In the genomic region with DNA sequence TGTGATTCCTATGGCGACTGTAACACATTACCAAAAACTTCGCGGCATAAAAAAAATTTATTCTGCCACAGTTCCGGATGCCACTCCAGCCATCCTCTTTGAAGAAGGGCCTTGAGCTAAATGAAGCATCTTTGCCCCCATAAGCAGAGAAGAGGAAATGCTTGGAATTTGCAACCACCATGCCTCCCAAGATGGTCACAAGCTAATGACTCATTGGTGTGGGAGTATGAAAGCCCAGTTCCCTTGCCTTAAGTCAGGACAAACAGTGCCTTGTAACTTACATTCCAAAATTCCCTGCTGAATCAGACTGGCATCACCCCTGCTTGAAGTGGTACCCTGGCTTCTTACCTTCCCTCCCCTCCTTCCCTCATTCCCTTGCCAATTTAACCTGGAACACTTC, we compare ENCODE assay signal across 15 cellular contexts.
DNase-seq lines count a peak whose midpoint lies in the region; ATAC-seq and TF ChIP-seq lines count a peak whose summit lies in the region.
"Had no signal": no experiment of that assay in that cellular context is flagged by ENCODE, and none has a peak within 500 bp of the region (broad histone marks: within the 10 kb centered on the region; RNA-seq: fewer than 3 reads in every experiment).

No MANE protein-coding gene starts in this region.

- no peak overlapping the region for H3K27ac ChIP-seq in PC-3 (ENCODE audit: low read length)
- no peak overlapping the region for H3K27ac ChIP-seq in CD8-positive, alpha-beta memory T cell (ENCODE audit: low read depth, low read length)
- H3K27ac ChIP-seq: prostate gland had no signal

- POLR2A ChIA-PET in PC-3 (lab: Charles Lee; ENCODE audit: unreplicated experiment), result no interaction called here
- POLR2A ChIA-PET in CD8-positive, alpha-beta memory T cell (lab: Charles Lee), result no interaction called here

- H3K36me3 Mint-ChIP-seq in stimulated activated naive B cell treated with anti-CD40 and anti-IgM and Interleukin-4, amounts not matched to agents 10 μg/mL and 1 μg/mL and 100 μg/mL, for 72 hours, result no peaks in the 10 kb centered on the region
- H3K36me3 Mint-ChIP-seq in CD8-positive, alpha-beta memory T cell, result no peaks in the 10 kb centered on the region

- H3K4me1 ChIP-seq in PC-3 (ENCODE audit: insufficient read depth, low read length) (no peaks in the 10 kb centered on the region), HAP-1 (no peaks in the 10 kb centered on the region)
- H3K4me1 ChIP-seq in CD8-positive, alpha-beta memory T cell (ENCODE audit: insufficient read depth, low read length), result no peaks in the 10 kb centered on the region
- H3K4me1 ChIP-seq: prostate gland had no signal

- no peak overlapping the region for H3K9ac ChIP-seq in PC-3 (ENCODE audit: low read length)

- no peaks in the 10 kb centered on the region for H3K4me1 Mint-ChIP-seq in stimulated activated naive B cell treated with anti-CD40 and anti-IgM and Interleukin-4, amounts not matched to agents 10 μg/mL and 1 μg/mL and 100 μg/mL, for 72 hours
- no peaks in the 10 kb centered on the region for H3K4me1 Mint-ChIP-seq in CD8-positive, alpha-beta memory T cell

- no TSS peak for BruUV-seq in PC-3 (replicated peaks; lab: Mats Ljungman, UMichigan)

- no peaks in the 10 kb centered on the region for H3K9me3 Mint-ChIP-seq in stimulated activated naive B cell treated with anti-CD40 and anti-IgM and Interleukin-4, amounts not matched to agents 10 μg/mL and 1 μg/mL and 100 μg/mL, for 72 hours
- H3K9me3 Mint-ChIP-seq in CD8-positive, alpha-beta memory T cell, result peaks cover 2 to 9% (median 4%) of the 10 kb centered on the region in 5 donors

- H3K36me3 ChIP-seq in PC-3 (ENCODE audit: low read depth, low read length), result no peaks in the 10 kb centered on the region
- H3K36me3 ChIP-seq in CD8-positive, alpha-beta memory T cell (ENCODE audit: insufficient read depth, low read length), result no peaks in the 10 kb centered on the region
- H3K36me3 ChIP-seq in HAP-1 (replicated peaks), result no peaks in the 10 kb centered on the region
- H3K36me3 ChIP-seq: prostate gland had no signal

- H3K4me2 ChIP-seq in PC-3 (ENCODE audit: low read length), result no peak overlapping the region

- no peak overlapping the region for H3K27ac Mint-ChIP-seq in stimulated activated naive B cell treated with anti-CD40 and anti-IgM and Interleukin-4, amounts not matched to agents 10 μg/mL and 1 μg/mL and 100 μg/mL, for 72 hours
- H3K27ac Mint-ChIP-seq in CD8-positive, alpha-beta memory T cell, result no peak overlapping the region

- H3K9me3 ChIP-seq in PC-3 (ENCODE audit: low read length) (no peaks in the 10 kb centered on the region), HAP-1 (no peaks in the 10 kb centered on the region)
- no peaks in the 10 kb centered on the region for H3K9me3 ChIP-seq in CD8-positive, alpha-beta memory T cell (ENCODE audit: low read length)
- H3K9me3 ChIP-seq: prostate gland had no signal

- peak; percentile 12 for DNase-seq in Daoy (ENCODE audit: low read depth)
- DNase-seq in PC-3, result peak; percentile 49
- peak; percentile 8 for DNase-seq in epithelial cell of esophagus (ENCODE audit: low read depth)
- DNase-seq in myocyte (ENCODE audit: low read depth), result peak; percentile 55
- DNase-seq in stimulated activated naive CD4-positive, alpha-beta T cell treated with Interleukin-2 at 50 U/mL for 16 hours (lab: John Stamatoyannopoulos, UW), result no peak
- DNase-seq in stimulated activated naive B cell treated with anti-CD40 and anti-IgM and Interleukin-4, amounts not matched to agents 10 μg/mL and 1 μg/mL and 100 μg/mL, for 72 hours, result no peak
- no peak for DNase-seq in CD8-positive, alpha-beta memory T cell
- no peak for DNase-seq in HAP-1 (ENCODE audit: low spot score in 2 of 2)
- DNase-seq: activated CD4-positive, alpha-beta T cell treated with anti-CD3 and anti-CD28 coated beads, Interleukin-2, amount 50 U/mL, for 4 hours; activated gamma-delta T cell; caudate nucleus; DMS79; NCI-H1092 treated with DMSO at 0.1 percent for 48 hours; NCI-H446 treated with DMSO at 0.1 percent for 48 hours had no signal

- H3K4me3 ChIP-seq in PC-3 (ENCODE audit: low read length), result no peak overlapping the region
- H3K4me3 ChIP-seq in epithelial cell of esophagus (ENCODE audit: low read length), result no peak overlapping the region
- H3K4me3 ChIP-seq in CD8-positive, alpha-beta memory T cell (ENCODE audit: low read length), result no peak overlapping the region
- no peak overlapping the region for H3K4me3 ChIP-seq in HAP-1
- H3K4me3 ChIP-seq: prostate gland had no signal

- no peaks in the 10 kb centered on the region for H4K20me1 ChIP-seq in PC-3 (ENCODE audit: low read length)

- CTCF ChIA-PET in PC-3 (lab: Charles Lee), result no interaction called here
- CTCF ChIA-PET in CD8-positive, alpha-beta memory T cell (lab: Charles Lee), result no interaction called here

- peak; percentile 72 for ATAC-seq in PC-3
- no peak for ATAC-seq in stimulated activated naive B cell treated with anti-CD40 and anti-IgM and Interleukin-4, amounts not matched to agents 10 μg/mL and 1 μg/mL and 100 μg/mL, for 72 hours (replicated peaks)

- no peak for TF ChIP-seq CTCF in PC-3 (conservative IDR thresholded peaks at IDR 0.05; ENCODE audit: low read depth, low read length)
- no peak for TF ChIP-seq CTCF in epithelial cell of esophagus (IDR thresholded peaks at IDR 0.05; ENCODE audit: insufficient read depth, low read depth, low read length, missing control alignments)

- no peaks in the 10 kb centered on the region for H3K79me2 ChIP-seq in PC-3 (ENCODE audit: low read length)

- H2AFZ ChIP-seq in PC-3 (ENCODE audit: low read length), result no peak overlapping the region

- in situ Hi-C loops in HAP-1 (cut with MboI; ENCODE audit: low sequenced_read_pairs), result loop anchor here (10.0 kb wide), 1 partner anchor 1980 kb away; no protein-coding TSS in a partner anchor

- no peaks in the 10 kb centered on the region for H3K27me3 Mint-ChIP-seq in stimulated activated naive B cell treated with anti-CD40 and anti-IgM and Interleukin-4, amounts not matched to agents 10 μg/mL and 1 μg/mL and 100 μg/mL, for 72 hours
- H3K27me3 Mint-ChIP-seq in CD8-positive, alpha-beta memory T cell, result no peaks in the 10 kb centered on the region

- no peaks in the 10 kb centered on the region for H3F3A ChIP-seq in PC-3 (ENCODE audit: low read length, unreplicated experiment)

- H3K9me2 ChIP-seq in PC-3 (replicated peaks; ENCODE audit: low read length), result no peaks in the 10 kb centered on the region

- H3K4me3 Mint-ChIP-seq in stimulated activated naive B cell treated with anti-CD40 and anti-IgM and Interleukin-4, amounts not matched to agents 10 μg/mL and 1 μg/mL and 100 μg/mL, for 72 hours, result no peak overlapping the region
- no peak overlapping the region for H3K4me3 Mint-ChIP-seq in CD8-positive, alpha-beta memory T cell

- intact Hi-C loops in PC-3 (cut with micrococcal nuclease), result loop anchor here (10.0 kb wide), 3 partner anchors 1080 to 1980 kb away; partner anchors contain the start of gene EPHA3

- H3K27me3 ChIP-seq in PC-3 (ENCODE audit: low read length), result peaks cover 11% of the 10 kb centered on the region
- H3K27me3 ChIP-seq in CD8-positive, alpha-beta memory T cell (ENCODE audit: insufficient read depth, low read length, poor library complexity, severe bottlenecking), result no peaks in the 10 kb centered on the region
- H3K27me3 ChIP-seq in HAP-1 (ENCODE audit: low read depth), result no peaks in the 10 kb centered on the region

Comparison
In these comparisons a context has a peak if more than half of its experiments do, and no peak if none do; other contexts are left out.
1. DNase-seq: peak in Daoy (single experiment), PC-3 (single experiment), epithelial cell of esophagus (single experiment) and myocyte (single experiment); none in stimulated activated naive CD4-positive, alpha-beta T cell treated with Interleukin-2 at 50 U/mL for 16 hours (single experiment), stimulated activated naive B cell treated with anti-CD40 and anti-IgM and Interleukin-4, amounts not matched to agents 10 μg/mL and 1 μg/mL and 100 μg/mL, for 72 hours (single experiment), CD8-positive, alpha-beta memory T cell (0 of 5) and HAP-1 (0 of 2).